ENCODE assay signal across 8 cellular contexts in the genomic region with DNA sequence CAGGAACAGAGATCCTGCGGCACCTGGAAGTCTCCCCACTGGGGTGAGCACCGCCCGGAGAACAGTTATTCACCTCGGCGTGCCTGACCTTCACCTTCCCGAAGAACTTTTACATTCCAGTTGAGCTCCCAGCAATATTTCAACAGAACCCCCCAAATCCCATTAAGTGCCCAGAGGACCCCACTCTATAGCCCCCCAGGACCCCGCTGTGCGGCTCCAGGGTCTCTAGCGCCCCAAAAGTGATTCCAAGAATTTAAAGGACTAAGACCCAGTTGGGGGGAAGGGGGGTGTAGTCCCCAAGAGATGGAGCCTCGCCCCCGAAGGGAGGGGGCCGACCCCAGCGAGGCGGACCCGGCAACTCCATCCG. TPM values are rescaled to one million over a fixed set of nuclear protein-coding genes. Genes with fewer than 3 reads are reported as not detected.
DNase-seq lines count a peak whose midpoint lies in the region; ATAC-seq and TF ChIP-seq lines count a peak whose summit lies in the region.

No MANE protein-coding gene starts in this region.

- H3K4me1 Mint-ChIP-seq in CD8-positive, alpha-beta memory T cell: peaks cover 32 to 53% (median 36%) of the 10 kb centered on the region in 3 donors

- H3K4me2 ChIP-seq in OCI-LY7 (ENCODE audit: low read length): peak overlapping the region; percentile 85

- POLR2A ChIA-PET in CD8-positive, alpha-beta memory T cell (lab: Charles Lee): interaction anchor here (0.5 to 2.6 kb wide), 11 partner anchors 9 to 628 kb away, joined by 3 to 14 read pairs (median 5); partner anchors contain the start of genes KHSRP and TNFSF14
- POLR2A ChIA-PET in OCI-LY7 (lab: Charles Lee): interaction anchor here (1.0 to 1.8 kb wide), 3 partner anchors 15 to 127 kb away, joined by 3 to 6 read pairs (median 4); no protein-coding TSS in a partner anchor

- no peaks in the 10 kb centered on the region for H3K9me2 ChIP-seq in OCI-LY7 (ENCODE audit: insufficient read depth, low read length)

- peaks cover 4 to 32% (median 4%) of the 10 kb centered on the region in 3 donors for H3K36me3 Mint-ChIP-seq in CD8-positive, alpha-beta memory T cell

- H3K9me3 ChIP-seq in CD8-positive, alpha-beta memory T cell (ENCODE audit: low read length): no peaks in the 10 kb centered on the region
- H3K9me3 ChIP-seq in OCI-LY7 (ENCODE audit: low read length): no peaks in the 10 kb centered on the region
- H3K9me3 ChIP-seq in endocrine pancreas (ENCODE audit: control insufficient read depth, low read length): no peaks in the 10 kb centered on the region
- H3K9me3 ChIP-seq in neuron (ENCODE audit: low read length): no peaks in the 10 kb centered on the region

- H3K4me3 Mint-ChIP-seq in CD8-positive, alpha-beta memory T cell: peak overlapping the region; percentile 88 to 99 (median 96)

- no peaks in the 10 kb centered on the region for H3K36me3 ChIP-seq in CD8-positive, alpha-beta memory T cell (ENCODE audit: insufficient read depth, low read length)
- H3K36me3 ChIP-seq in OCI-LY7 (ENCODE audit: insufficient read depth, low read length): no peaks in the 10 kb centered on the region
- no peaks in the 10 kb centered on the region for H3K36me3 ChIP-seq in endocrine pancreas (ENCODE audit: control insufficient read depth, insufficient read depth, low read length)
- no peaks in the 10 kb centered on the region for H3K36me3 ChIP-seq in neuron (ENCODE audit: insufficient read depth, low read length)

- TF ChIP-seq CTCF in OCI-LY7 (conservative IDR thresholded peaks at IDR 0.05; ENCODE audit: low read length): peak; percentile 72

- peaks cover 47% of the 10 kb centered on the region for H3K4me1 ChIP-seq in CD8-positive, alpha-beta memory T cell (ENCODE audit: insufficient read depth, low read length)
- H3K4me1 ChIP-seq in OCI-LY7 (ENCODE audit: insufficient read depth, low read length, poor library complexity, severe bottlenecking): peaks cover 51% of the 10 kb centered on the region
- H3K4me1 ChIP-seq in endocrine pancreas (ENCODE audit: control insufficient read depth, insufficient read depth, low read length): no peaks in the 10 kb centered on the region
- H3K4me1 ChIP-seq in neuron (ENCODE audit: insufficient read depth, low read length): peaks cover 29% of the 10 kb centered on the region

- no TSS peak for BruUV-seq in OCI-LY7 (replicated peaks; lab: Mats Ljungman, UMichigan)

- DNase-seq in CD8-positive, alpha-beta memory T cell: no peak
- DNase-seq in OCI-LY7 (ENCODE audit: low spot score) (no peak), DMS153 treated with DMSO at 0.1 percent for 48 hours (lab: John Stamatoyannopoulos, UW; ENCODE audit: unreplicated experiment) (no peak), NCI-H187 (lab: John Stamatoyannopoulos, UW) (no peak), UCSD-AML1 (lab: John Stamatoyannopoulos, UW; ENCODE audit: unreplicated experiment) (no peak)

- intact Hi-C loops in OCI-LY7 (cut with micrococcal nuclease; ENCODE audit: unreplicated experiment): loop anchor here (1.0 to 5.0 kb wide), 6 partner anchors 36 to 364 kb away; partner anchors contain the start of gene ALKBH7

- H3K9ac ChIP-seq in endocrine pancreas (ENCODE audit: control insufficient read depth, insufficient read depth, low read length): peak overlapping the region; percentile 50

- H3K27me3 Mint-ChIP-seq in CD8-positive, alpha-beta memory T cell: no peaks in the 10 kb centered on the region

- no peaks in the 10 kb centered on the region for H3K27me3 ChIP-seq in CD8-positive, alpha-beta memory T cell (ENCODE audit: insufficient read depth, low read length, poor library complexity, severe bottlenecking)
- H3K27me3 ChIP-seq in endocrine pancreas (ENCODE audit: control insufficient read depth, insufficient read depth, low read length) (no peaks in the 10 kb centered on the region), neuron (ENCODE audit: insufficient read depth, low read length) (no peaks in the 10 kb centered on the region)

- H3K79me2 ChIP-seq in OCI-LY7 (ENCODE audit: insufficient read depth, low read depth, low read length): peaks cover 13% of the 10 kb centered on the region; the same call in 1 of the 2 replicates

- no peaks in the 10 kb centered on the region for H4K20me1 ChIP-seq in OCI-LY7 (ENCODE audit: insufficient read depth, low read length)

- no peaks in the 10 kb centered on the region for H3K9me3 Mint-ChIP-seq in CD8-positive, alpha-beta memory T cell

- H2AFZ ChIP-seq in OCI-LY7 (ENCODE audit: low read length) (peak overlapping the region; percentile 26; the same call in 1 of the 2 replicates), neuron (ENCODE audit: low read depth, low read length) (peak overlapping the region; percentile 75)

- H3K27ac ChIP-seq in CD8-positive, alpha-beta memory T cell (ENCODE audit: low read depth, low read length): peak overlapping the region; percentile 77
- peak overlapping the region; percentile 74 for H3K27ac ChIP-seq in OCI-LY7 (ENCODE audit: low read depth, low read length, poor library complexity, severe bottlenecking)

- peak overlapping the region; percentile 93 to 100 (median 98) for H3K27ac Mint-ChIP-seq in CD8-positive, alpha-beta memory T cell

- no peak for ATAC-seq in GM18870 (IDR thresholded peaks at IDR 0.05; ENCODE audit: unreplicated experiment)

- peak overlapping the region; percentile 80 for H3K4me3 ChIP-seq in CD8-positive, alpha-beta memory T cell (ENCODE audit: low read length)
- H3K4me3 ChIP-seq in OCI-LY7 (ENCODE audit: low read depth, low read length, poor library complexity, severe bottlenecking) (peak overlapping the region; percentile 83), endocrine pancreas (ENCODE audit: control insufficient read depth, insufficient read depth, low read length) (peak overlapping the region; percentile 39), neuron (ENCODE audit: low read length) (peak overlapping the region; percentile 82)

- CTCF ChIA-PET in CD8-positive, alpha-beta memory T cell (lab: Charles Lee): interaction anchor here (0.9 to 5.4 kb wide), 15 partner anchors 9 to 268 kb away, joined by 3 to 87 read pairs (median 4); partner anchors contain the start of gene VAV1
- CTCF ChIA-PET in OCI-LY7 (lab: Charles Lee; ENCODE audit: unreplicated experiment): interaction anchor here (1.7 kb wide), 1 partner anchor 127 kb away, joined by 5 read pairs; no protein-coding TSS in a partner anchor

RNA-seq across cellular contexts. Expression of gene GPR108, which starts 0.5 kb away (rescaled TPM):
- total RNA-seq in CD8-positive, alpha-beta memory T cell: 10 to 100 TPM; 72.0 to 74.0 TPM
- polyA plus RNA-seq in CD8-positive, alpha-beta memory T cell: 108 TPM
- 77.5 and 88.3 TPM in 2 replicates for total RNA-seq in OCI-LY7 (2014; rRNA removed; shearing (Covaris generic))
- total RNA-seq in OCI-LY7 (2022): 63.2 and 73.2 TPM in 2 replicates

RNA-seq across cellular contexts. Expression of gene TRIP10, which starts 2.6 kb away (rescaled TPM):
- 10 to 100 TPM; 44.6 to 47.8 TPM for total RNA-seq in CD8-positive, alpha-beta memory T cell
- 2.0 TPM for polyA plus RNA-seq in CD8-positive, alpha-beta memory T cell
- total RNA-seq in OCI-LY7 (2014; rRNA removed; shearing (Covaris generic)): 16.1 and 22.2 TPM in 2 replicates
- 19.9 TPM in 2 replicates for total RNA-seq in OCI-LY7 (2022)

RNA-seq across cellular contexts. Expression of gene C3, which starts 16.4 kb away (rescaled TPM):
- 1 to 10 TPM; 1.6 to 1.7 TPM for total RNA-seq in CD8-positive, alpha-beta memory T cell
- polyA plus RNA-seq in CD8-positive, alpha-beta memory T cell: not detected
- 0.13 and 0.57 TPM in 2 replicates for total RNA-seq in OCI-LY7 (2014; rRNA removed; shearing (Covaris generic))
- total RNA-seq in OCI-LY7 (2022): 0.74 TPM in 1 of 2 replicates, not detected in the other

RNA-seq across cellular contexts. Expression of gene SH2D3A, which starts 30.3 kb away (rescaled TPM):
- 10 to 100 TPM; 21.3 TPM for total RNA-seq in CD8-positive, alpha-beta memory T cell
- 40.6 TPM for polyA plus RNA-seq in CD8-positive, alpha-beta memory T cell
- total RNA-seq in OCI-LY7 (2014; rRNA removed; shearing (Covaris generic)): 7.8 and 8.5 TPM in 2 replicates
- total RNA-seq in OCI-LY7 (2022): 9.8 and 13.3 TPM in 2 replicates

RNA-seq across cellular contexts. Expression of gene VAV1, which starts 35.6 kb away (rescaled TPM):
- total RNA-seq in CD8-positive, alpha-beta memory T cell: 10 to 100 TPM; 51.9 to 52.9 TPM
- 28.4 TPM for polyA plus RNA-seq in CD8-positive, alpha-beta memory T cell
- total RNA-seq in OCI-LY7 (2014; rRNA removed; shearing (Covaris generic)): 76.1 and 90.7 TPM in 2 replicates
- 92.7 and 107 TPM in 2 replicates for total RNA-seq in OCI-LY7 (2022)
